In genomic region chr18:36297419-36298112, GRCh38 we compare ENCODE assay signal across 8 cellular contexts. TPM values are rescaled to one million over a fixed set of nuclear protein-coding genes. Genes with fewer than 3 reads are reported as not detected.
DNase-seq lines count a peak whose midpoint lies in the region; ATAC-seq and TF ChIP-seq lines count a peak whose summit lies in the region.

Gene FHOD3, plus strand, starts transcription at chr18:36297713. Its CDS starts 123 bp downstream, at chr18:36297836.

- no peaks in the 10 kb centered on the region for H3K9me3 Mint-ChIP-seq in endothelial cell (ENCODE audit: unreplicated experiment)

- no peaks in the 10 kb centered on the region for H3K36me3 ChIP-seq in BLaER1 treated with 17β-estradiol and CSF1 and Interleukin-3, amounts not matched to agents 10 nM and 100 nM
- H3K36me3 ChIP-seq in thoracic aorta: no peaks in the 10 kb centered on the region

- H3K27ac Mint-ChIP-seq in endothelial cell (ENCODE audit: unreplicated experiment): no peak within 1 kb of the TSS

- H3K27me3 ChIP-seq in BLaER1 treated with 17β-estradiol and CSF1 and Interleukin-3, amounts not matched to agents 10 nM and 100 nM: peaks cover 19 to 52% (median 36%) of the 10 kb centered on the region in 11 experiments; a peak in 19 of 22 replicates
- no peaks in the 10 kb centered on the region for H3K27me3 ChIP-seq in thoracic aorta (replicated peaks; ENCODE audit: insufficient read depth)

- H3K9me3 ChIP-seq in BLaER1 treated with 17β-estradiol and CSF1 and Interleukin-3, amounts not matched to agents 10 nM and 100 nM (replicated peaks in 1 of 11): no peaks in the 10 kb centered on the region
- no peaks in the 10 kb centered on the region for H3K9me3 ChIP-seq in thoracic aorta

- peak within 1 kb of the TSS; percentile 94 to 100 (median 99) for H3K4me2 ChIP-seq in BLaER1 treated with 17β-estradiol and CSF1 and Interleukin-3, amounts not matched to agents 10 nM and 100 nM

- ATAC-seq in GM18907 (IDR thresholded peaks at IDR 0.05; ENCODE audit: unreplicated experiment): peak; percentile 69
- ATAC-seq in HG03108 (IDR thresholded peaks at IDR 0.05; ENCODE audit: unreplicated experiment): peak; percentile 39
- peak; percentile 38 for ATAC-seq in thoracic aorta (ENCODE audit: insufficient number of reproducible peaks, low FRiP score, low read depth)

- peaks cover 5% of the 10 kb centered on the region for H3K27me3 Mint-ChIP-seq in endothelial cell (ENCODE audit: unreplicated experiment)

- H3K4me3 Mint-ChIP-seq in endothelial cell (ENCODE audit: unreplicated experiment): no peak within 1 kb of the TSS

- peaks cover 0 to 8% (median 2%) of the 10 kb centered on the region in 10 experiments; a peak in 8 of 20 replicates for H3K4me1 ChIP-seq in BLaER1 treated with 17β-estradiol and CSF1 and Interleukin-3, amounts not matched to agents 10 nM and 100 nM
- H3K4me1 ChIP-seq in thoracic aorta (ENCODE audit: control insufficient read depth in 1 of 2, low read depth in 2 of 2): peaks cover 0 to 3% of the 10 kb centered on the region in 2 donors

- TF ChIP-seq CTCF in endothelial cell (IDR thresholded peaks at IDR 0.05; ENCODE audit: unreplicated experiment) (no peak), thoracic aorta (IDR thresholded peaks at IDR 0.05) (no peak)

- no peaks in the 10 kb centered on the region for H3K4me1 Mint-ChIP-seq in endothelial cell (ENCODE audit: unreplicated experiment)

- peak within 1 kb of the TSS; percentile 64 to 77 (median 70) for H3K4me3 ChIP-seq in BLaER1 treated with 17β-estradiol and CSF1 and Interleukin-3, amounts not matched to agents 10 nM and 100 nM
- H3K4me3 ChIP-seq in thoracic aorta: peak within 1 kb of the TSS; percentile 97

- H3K36me3 Mint-ChIP-seq in endothelial cell (ENCODE audit: low read depth, unreplicated experiment): no peaks in the 10 kb centered on the region

- H4K20me1 ChIP-seq in BLaER1 treated with 17β-estradiol and CSF1 and Interleukin-3, amounts not matched to agents 10 nM and 100 nM: peaks cover 0 to 7% (median 0%) of the 10 kb centered on the region in 11 experiments; a peak in 3 of 22 replicates

- H3K9ac ChIP-seq in BLaER1 treated with 17β-estradiol and CSF1 and Interleukin-3, amounts not matched to agents 10 nM and 100 nM: peak within 1 kb of the TSS; percentile 51 to 79 (median 68); a peak in 21 of 22 replicates

- peak within 1 kb of the TSS in 5 of 11 experiments; percentile 21 to 48 (median 23); a peak in 5 of 22 replicates for H3K27ac ChIP-seq in BLaER1 treated with 17β-estradiol and CSF1 and Interleukin-3, amounts not matched to agents 10 nM and 100 nM
- peak within 1 kb of the TSS; percentile 85 to 86 for H3K27ac ChIP-seq in thoracic aorta

- DNase-seq in RPMI7951 (ENCODE audit: low read depth) (peak; percentile 82), endothelial cell (ENCODE audit: low spot score) (peak; percentile 65), medulla oblongata (ENCODE audit: extremely low spot score) (peak; percentile 42), thoracic aorta (ENCODE audit: low spot score) (no peak), NCI-H187 (lab: John Stamatoyannopoulos, UW) (no peak)

RNA-seq across cellular contexts. Expression of gene FHOD3, which starts in this region (rescaled TPM):
- total RNA-seq in RPMI7951 (2014; rRNA removed; shearing (Covaris generic)): 13.7 and 15.1 TPM in 2 replicates
- 0.67 TPM for total RNA-seq in endothelial cell (ENCODE audit: unreplicated experiment)
- 10 to 100 TPM; 19.8 to 24.9 TPM for total RNA-seq in thoracic aorta

Comparison
In these comparisons a context has a peak if more than half of its experiments do, and no peak if none do; other contexts are left out.
1. Peak in DNase-seq in endothelial cell; RNA of the gene not detected or under 1 TPM.
2. DNase-seq: peak in RPMI7951 (single experiment) and medulla oblongata (single experiment); none in thoracic aorta (single experiment) and NCI-H187 (0 of 2).
3. Peak in every context shown above with its lines, with median percentiles within 50 percentile points of each other: ATAC-seq.